Comparison of ENCODE assay signal across 31 cellular contexts in genomic region chr9:96721731-96722429, GRCh38.
"Had no signal": no experiment of that assay in that cellular context is flagged by ENCODE, and none has a peak within 500 bp of the region (broad histone marks: within the 10 kb centered on the region; RNA-seq: fewer than 3 reads in every experiment).

No MANE protein-coding gene starts in this region.

- FAIRE-seq: endothelial cell of umbilical vein, keratinocyte, pancreas, urothelium cell line had no signal

- H3K4me3 ChIP-seq: colonic mucosa, esophagus muscularis mucosa, gastroesophageal sphincter, lower lobe of right lung, mucosa of descending colon, pancreas, prostate gland, skin epidermis, spleen, thoracic aorta, tibial nerve, upper lobe of left lung had no signal

- H3K27ac ChIP-seq: colonic mucosa, esophagus muscularis mucosa, foreskin keratinocyte, gastroesophageal sphincter, lower lobe of right lung, neutrophil, pancreas, prostate gland, skin epidermis, spleen, thoracic aorta, tibial nerve, upper lobe of left lung had no signal

- H3K27me3 ChIP-seq: colonic mucosa, pancreas had no signal

- H3K4me1 ChIP-seq: foreskin keratinocyte, pancreas, prostate gland had no signal

- H3K4me3 Mint-ChIP-seq: dendritic cell treated with granulocyte-macrophage colony-stimulating factor and Interleukin-4, amounts not matched to agents 40 ng/mL and 50 ng/mL, for 4 days; immature natural killer cell; memory B cell; mesothelial cell of epicardium; natural killer cell treated with Interleukin-12 subunit alpha and Interleukin-12 subunit beta and Interleukin-15 and Interleukin-18, amount 100 ng/mL, for 72 hours; neural crest cell; stimulated activated memory B cell treated with anti-CD40 and anti-IgM and Interleukin-4, amounts not matched to agents 10 μg/mL and 1 μg/mL and 100 μg/mL, for 72 hours had no signal

- ATAC-seq: foreskin keratinocyte; gastroesophageal sphincter; left ventricle myocardium superior; lower lobe of right lung; mucosa of descending colon; natural killer cell treated with Interleukin-12 subunit alpha and Interleukin-12 subunit beta and Interleukin-15 and Interleukin-18, amount 100 ng/mL, for 72 hours; pancreas; right cardiac atrium; stimulated activated memory B cell treated with anti-CD40 and anti-IgM and Interleukin-4, amounts not matched to agents 10 μg/mL and 1 μg/mL and 100 μg/mL, for 72 hours; stimulated activated naive CD8-positive, alpha-beta T cell treated with anti-CD3 and anti-CD28 coated beads, Interleukin-15, Interleukin-2, amounts not matched to agents 100 U/mL and 50 U/mL, for 24 hours had no signal

- H3K36me3 ChIP-seq: colonic mucosa, lower lobe of right lung, neutrophil, pancreas, prostate gland had no signal

- H3K4me1 Mint-ChIP-seq: neural crest cell had no signal

- H3K9me3 Mint-ChIP-seq: immature natural killer cell had no signal

- DNase-seq: colonic mucosa; effector memory CD4-positive, alpha-beta T cell; foreskin keratinocyte; immature natural killer cell; left ventricle myocardium superior; lower lobe of right lung; mucosa of descending colon; naive B cell; pancreas; right cardiac atrium; spleen; stimulated activated CD4-positive, alpha-beta T cell treated with anti-CD3 and anti-CD28 coated beads, Interleukin-4, amount 100 ng/mL, for 4 hours; stimulated activated naive CD8-positive, alpha-beta T cell treated with anti-CD3 and anti-CD28 coated beads, Interleukin-15, Interleukin-2, amounts not matched to agents 100 U/mL and 50 U/mL, for 24 hours; substantia nigra; upper lobe of left lung had no signal

- H3K9me3 ChIP-seq: colonic mucosa, esophagus muscularis mucosa, gastroesophageal sphincter, lower lobe of right lung, mucosa of descending colon, neutrophil, pancreas, prostate gland, thoracic aorta had no signal

- H3K27ac Mint-ChIP-seq: dendritic cell treated with granulocyte-macrophage colony-stimulating factor and Interleukin-4, amounts not matched to agents 40 ng/mL and 50 ng/mL, for 4 days; immature natural killer cell; memory B cell; mesothelial cell of epicardium; naive B cell; natural killer cell treated with Interleukin-12 subunit alpha and Interleukin-12 subunit beta and Interleukin-15 and Interleukin-18, amount 100 ng/mL, for 72 hours; stimulated activated memory B cell treated with anti-CD40 and anti-IgM and Interleukin-4, amounts not matched to agents 10 μg/mL and 1 μg/mL and 100 μg/mL, for 72 hours had no signal
